8 cellular contexts compared by ENCODE assay signal in genomic region chr17:33674685-33675084, GRCh38.
DNase-seq lines count a peak whose midpoint lies in the region; ATAC-seq, FAIRE-seq and TF ChIP-seq lines count a peak whose summit lies in the region.

No MANE protein-coding gene starts in this region.

- no peaks in the 10 kb centered on the region for H3K4me1 Mint-ChIP-seq in activated CD4-positive, alpha-beta T cell treated with anti-CD3 and anti-CD28 coated beads, Interleukin-2, amount 10 ng/mL, durations not matched to agents 7 days and 5 days

- peaks cover 9% of the 10 kb centered on the region for H3K27me3 Mint-ChIP-seq in activated CD4-positive, alpha-beta T cell treated with anti-CD3 and anti-CD28 coated beads, Interleukin-2, amount 10 ng/mL, durations not matched to agents 7 days and 5 days

- ATAC-seq in mucosa of descending colon, result peak; percentile 76

- CTCF ChIA-PET in activated CD4-positive, alpha-beta T cell treated with anti-CD3 and anti-CD28 coated beads, Interleukin-2, amount 10 ng/mL, durations not matched to agents 7 days and 5 days (lab: Charles Lee), result no interaction called here

- H3K4me3 Mint-ChIP-seq in activated CD4-positive, alpha-beta T cell treated with anti-CD3 and anti-CD28 coated beads, Interleukin-2, amount 10 ng/mL, durations not matched to agents 7 days and 5 days, result no peak overlapping the region

- TF ChIP-seq POLR2A in GM12891 (IDR thresholded peaks at IDR 0.05; ENCODE audit: low read depth, low read length), result no peak

- no peaks in the 10 kb centered on the region for H3K4me1 ChIP-seq in mucosa of descending colon (ENCODE audit: low read depth)

- no peaks in the 10 kb centered on the region for H3K36me3 Mint-ChIP-seq in activated CD4-positive, alpha-beta T cell treated with anti-CD3 and anti-CD28 coated beads, Interleukin-2, amount 10 ng/mL, durations not matched to agents 7 days and 5 days (ENCODE audit: low read depth)

- FAIRE-seq in GM12891 (lab: Jason Lieb, UNC), result peak; percentile 67

- intact Hi-C loops in mucosa of descending colon (cut with DNase I, micrococcal nuclease), result loop anchor here (5.0 kb wide), 2 partner anchors 577 to 647 kb away; no protein-coding TSS in a partner anchor

- H3K36me3 ChIP-seq in mucosa of descending colon (ENCODE audit: low read depth), result no peaks in the 10 kb centered on the region

- no peaks in the 10 kb centered on the region for H3K9me3 Mint-ChIP-seq in activated CD4-positive, alpha-beta T cell treated with anti-CD3 and anti-CD28 coated beads, Interleukin-2, amount 10 ng/mL, durations not matched to agents 7 days and 5 days

- DNase-seq in AG20443 (ENCODE audit: low spot score), result peak; percentile 88
- peak; percentile 35 for DNase-seq in GM12891 (ENCODE audit: insufficient read length, low spot score)
- peak; percentile 16 to 30 for DNase-seq in NCI-H1930 (lab: John Stamatoyannopoulos, UW)
- peak; percentile 62 for DNase-seq in activated CD4-positive, alpha-beta T cell treated with anti-CD3 and anti-CD28 coated beads, Interleukin-2, amount 10 ng/mL, durations not matched to agents 7 days and 5 days
- DNase-seq in epidermal melanocyte (ENCODE audit: insufficient read length, low spot score), result peak; percentile 47
- peak in 2 of 3 donors; percentile 60 to 75 for DNase-seq in mucosa of descending colon
- peak; percentile 31 for DNase-seq in stromal cell of bone marrow (ENCODE audit: low read depth)
- no peak for DNase-seq in amniotic stem cell (lab: John Stamatoyannopoulos, UW)

- no peak overlapping the region for H3K27ac Mint-ChIP-seq in activated CD4-positive, alpha-beta T cell treated with anti-CD3 and anti-CD28 coated beads, Interleukin-2, amount 10 ng/mL, durations not matched to agents 7 days and 5 days

- TF ChIP-seq CTCF in mucosa of descending colon (IDR thresholded peaks at IDR 0.05), result peak; percentile 61

- POLR2A ChIA-PET in activated CD4-positive, alpha-beta T cell treated with anti-CD3 and anti-CD28 coated beads, Interleukin-2, amount 10 ng/mL, durations not matched to agents 7 days and 5 days (lab: Charles Lee), result no interaction called here

- H3K9me3 ChIP-seq in mucosa of descending colon, result no peaks in the 10 kb centered on the region

- no peak overlapping the region for H3K4me3 ChIP-seq in mucosa of descending colon

TF ChIP-seq in GM12891, 5 proteins besides CTCF, POLR2A, EP300 and RAD21:
- no peak for TF ChIP-seq SPI1 (IDR thresholded peaks at IDR 0.05; ENCODE audit: low read depth, low read length)
- no peak for TF ChIP-seq PAX5 (IDR thresholded peaks at IDR 0.05; ENCODE audit: insufficient read depth, low read length, severe bottlenecking)
- TF ChIP-seq TAF1 (IDR thresholded peaks at IDR 0.05; ENCODE audit: low read depth, low read length), result no peak
- TF ChIP-seq POLR2AphosphoS5 (IDR thresholded peaks at IDR 0.05; ENCODE audit: low read depth, low read length), result no peak
- TF ChIP-seq POU2F2 (IDR thresholded peaks at IDR 0.05; ENCODE audit: low read depth, low read length), result no peak
